ENCODE assay signal across 8 cellular contexts in genomic region chr9:113581865-113582697, GRCh38.
DNase-seq lines count a peak whose midpoint lies in the region; ATAC-seq and TF ChIP-seq lines count a peak whose summit lies in the region.

No MANE protein-coding gene starts in this region.

- no peak overlapping the region for H3K9ac ChIP-seq in MM.1S (ENCODE audit: low read length)
- peak overlapping the region; percentile 14 for H3K9ac ChIP-seq in fibroblast of lung (ENCODE audit: insufficient read depth, low read length)

- no peaks in the 10 kb centered on the region for H3K9me2 ChIP-seq in MM.1S (replicated peaks; ENCODE audit: insufficient read depth, low read length)

- H3K9me3 ChIP-seq in MM.1S (replicated peaks; ENCODE audit: insufficient read depth, low read length) (no peaks in the 10 kb centered on the region), fibroblast of lung (ENCODE audit: control insufficient read depth, insufficient read depth, low read depth, low read length) (no peaks in the 10 kb centered on the region), ovary (no peaks in the 10 kb centered on the region), tibial artery (no peaks in the 10 kb centered on the region)

- H3K79me2 ChIP-seq in MM.1S (ENCODE audit: low read length) (peaks cover 23% of the 10 kb centered on the region; the same call in 1 of the 2 replicates), fibroblast of lung (ENCODE audit: control insufficient read depth, insufficient read depth, low read length) (no peaks in the 10 kb centered on the region)

- intact Hi-C loops in ovary (cut with DNase I), result loop anchor here in 2 of 4 donors (10.0 kb wide), 1 partner anchor 307 kb away; the partner anchor contains the start of genes CDC26 (in 2 of the 2) and PRPF4 (in 2 of the 2)
- intact Hi-C loops in tibial artery (cut with DNase I; ENCODE audit: low total_unique reads), result no loop called here

- H3K4me3 ChIP-seq in MM.1S (ENCODE audit: low read length) (no peak overlapping the region; the same call in 1 of the 2 replicates), fibroblast of lung (replicated peaks in 1 of 4; ENCODE audit: control extremely low read depth in 1 of 4, insufficient read depth in 1 of 4, low read depth in 3 of 4, low read length in 4 of 4) (no peak overlapping the region), ovary (no peak overlapping the region), tibial artery (peak overlapping the region; percentile 18 to 34)

- no peak for TF ChIP-seq POLR2A in ovary (IDR thresholded peaks at IDR 0.05)

- DNase-seq in Daoy (ENCODE audit: low read depth) (peak; percentile 95), MM.1S (peak; percentile 99), activated T-cell treated with anti-CD3 and anti-CD28 coated beads for 1 hour (ENCODE audit: low read depth) (peak; percentile 58), fibroblast of lung (ENCODE audit: low read depth in 2 of 2) (peak in 1 of 2 donors; percentile 94), ovary (peak; percentile 74 to 86 (median 83)), tibial artery (peak; percentile 81 to 93), NCI-H2081 (lab: John Stamatoyannopoulos, UW) (no peak)

- H3K4me2 ChIP-seq in MM.1S (ENCODE audit: low read depth, low read length), result peak overlapping the region; percentile 36
- H3K4me2 ChIP-seq in fibroblast of lung (ENCODE audit: extremely low read depth, insufficient read depth, low read length), result peak overlapping the region; percentile 78

- 38 to 48% (median 39%) methylated on average over 17 of the region's 17 CpGs for WGBS in ovary, 3 donors

- H3K27me3 ChIP-seq in MM.1S (replicated peaks; ENCODE audit: insufficient read depth, low read length) (no peaks in the 10 kb centered on the region), fibroblast of lung (ENCODE audit: control insufficient read depth, insufficient read depth, low read length) (no peaks in the 10 kb centered on the region), ovary (no peaks in the 10 kb centered on the region), tibial artery (no peaks in the 10 kb centered on the region)

- H3K36me3 ChIP-seq in MM.1S (replicated peaks; ENCODE audit: insufficient read depth, low read length) (no peaks in the 10 kb centered on the region), fibroblast of lung (ENCODE audit: control insufficient read depth, insufficient read depth, low read length) (peaks cover 6% of the 10 kb centered on the region), ovary (no peaks in the 10 kb centered on the region), tibial artery (peaks cover 34 to 36% (median 35%) of the 10 kb centered on the region in 3 donors)

- TF ChIP-seq CTCF in MM.1S (IDR thresholded peaks at IDR 0.05; ENCODE audit: low read length) (peak; percentile 86), fibroblast of lung (conservative IDR thresholded peaks at IDR 0.05 in 1 of 2, IDR thresholded peaks at IDR 0.05 in 1 of 2; ENCODE audit: low read depth in 1 of 2, low read length in 2 of 2) (peak; percentile 55 to 60), ovary (IDR thresholded peaks at IDR 0.05) (peak in 1 of 3 donors; percentile 41), tibial artery (IDR thresholded peaks at IDR 0.05) (peak; percentile 50)

- H2AFZ ChIP-seq in MM.1S (ENCODE audit: low read length) (no peak overlapping the region), fibroblast of lung (ENCODE audit: low read length) (no peak overlapping the region)

- H4K20me1 ChIP-seq in MM.1S (ENCODE audit: insufficient read depth, low read length), result no peaks in the 10 kb centered on the region
- H4K20me1 ChIP-seq in fibroblast of lung (ENCODE audit: control insufficient read depth, extremely low read depth, insufficient read depth, low read length), result no peaks in the 10 kb centered on the region

- TF ChIP-seq EP300 in ovary (IDR thresholded peaks at IDR 0.05), result no peak

- peaks cover 39% of the 10 kb centered on the region for H3F3A ChIP-seq in MM.1S (ENCODE audit: insufficient read depth, low read length)

- peak overlapping the region; percentile 43; the same call in 1 of the 2 replicates for H3K27ac ChIP-seq in MM.1S (ENCODE audit: low read length)
- peak overlapping the region; percentile 53 for H3K27ac ChIP-seq in fibroblast of lung (ENCODE audit: insufficient read depth, low read length)
- H3K27ac ChIP-seq in ovary, result peak overlapping the region in 1 of 2 donors; percentile 50
- H3K27ac ChIP-seq in tibial artery, result peak overlapping the region; percentile 84 to 92

- H3K4me1 ChIP-seq in MM.1S (ENCODE audit: low read length) (peaks cover 58% of the 10 kb centered on the region), fibroblast of lung (ENCODE audit: control insufficient read depth, extremely low read depth, insufficient read depth, low read length) (peaks cover 40% of the 10 kb centered on the region), ovary (ENCODE audit: insufficient read depth) (peaks cover 10% of the 10 kb centered on the region), tibial artery (peaks cover 16 to 91% (median 83%) of the 10 kb centered on the region in 4 donors)

- peak; percentile 79 for ATAC-seq in GM21528 (IDR thresholded peaks at IDR 0.05; ENCODE audit: low FRiP score, unreplicated experiment)

Comparison
In these comparisons a context has a peak if more than half of its experiments do, and no peak if none do; other contexts are left out.
1. DNase-seq: peak in Daoy (single experiment), MM.1S (single experiment), activated T-cell treated with anti-CD3 and anti-CD28 coated beads for 1 hour (single experiment), ovary (5 of 5) and tibial artery (2 of 2); none in NCI-H2081 (0 of 2).
2. H3K4me3 ChIP-seq: peak in tibial artery (2 of 2); none in MM.1S (single experiment), fibroblast of lung (0 of 4) and ovary (single experiment).